28 cellular contexts compared by ENCODE assay signal in genomic region chr6:42162384-42162783, GRCh38. TPM values are rescaled to one million over a fixed set of nuclear protein-coding genes. Genes with fewer than 3 reads are reported as not detected.
A peak's percentile ranks its signal among the peaks of the same experiment; 100 is the strongest.
DNase-seq lines count a peak whose midpoint lies in the region; FAIRE-seq and TF ChIP-seq lines count a peak whose summit lies in the region.
"Had no signal": no experiment of that assay in that cellular context is flagged by ENCODE, and none has a peak within 500 bp of the region (broad histone marks: within the 10 kb centered on the region; RNA-seq: fewer than 3 reads in every experiment).

No MANE protein-coding gene starts in this region.

- intact Hi-C loops in sigmoid colon (cut with DNase I): no loop called here

- H3K4ac ChIP-seq in H1 (replicated peaks; ENCODE audit: insufficient read length, low read depth, low read length) (no peak overlapping the region), mesenchymal stem cell (ENCODE audit: low read depth in 1 of 2, low read length in 2 of 2) (peak overlapping the region; percentile 20 to 47)

- H3K9ac ChIP-seq in BLaER1 (peak overlapping the region; percentile 54; the same call in 1 of the 2 replicates), H1 (replicated peaks in 1 of 4; ENCODE audit: extremely low read depth in 1 of 4, low read depth in 3 of 4, low read length in 3 of 4) (no peak overlapping the region), mesenchymal stem cell (ENCODE audit: low read length) (no peak overlapping the region)
- H3K9ac ChIP-seq: SK-N-SH had no signal

- WGBS in H1 (ENCODE audit: extremely low coverage in 1 of 2, insufficient coverage in 1 of 2, insufficient read length in 1 of 2, insufficient replicate concordance in 2 of 2, low coverage in 1 of 2, low lambda C conversion rate in 2 of 2, missing lambda C conversion rate in 1 of 2), 2 experiments: 50% methylated on average over 6 of the region's 7 CpGs; no CpG with 5 or more reads in 1 of the 2 experiments
- 37% methylated on average over 7 of the region's 7 CpGs for WGBS in mesenchymal stem cell
- WGBS in sigmoid colon, 2 donors: 60 to 76% methylated on average over 7 of the region's 7 CpGs

- no peak overlapping the region for H2AK5ac ChIP-seq in H1 (ENCODE audit: low read depth, low read length)
- no peak overlapping the region for H2AK5ac ChIP-seq in mesenchymal stem cell (ENCODE audit: low read length, severe bottlenecking)

- H2AFZ ChIP-seq in H1 (ENCODE audit: low read length) (0 out of 2 replicates have a peak overlapping the region, but pooled peaks have one; percentile 8), mesenchymal stem cell (ENCODE audit: low read depth, low read length) (no peak overlapping the region)

- H3K18ac ChIP-seq in H1 (ENCODE audit: extremely low read depth, low read length): no peak overlapping the region
- no peak overlapping the region for H3K18ac ChIP-seq in mesenchymal stem cell (ENCODE audit: low read depth in 1 of 2, low read length in 2 of 2)

- H3K56ac ChIP-seq in H1 (replicated peaks; ENCODE audit: insufficient read length, low read depth, low read length): no peak overlapping the region

- CTCF ChIA-PET in H1 (lab: Charles Lee; ENCODE audit: partially characterized antibody): interaction anchor here (0.6 to 11.2 kb wide), 13 partner anchors 9 to 330 kb away, joined by 3 to 224 read pairs (median 4); partner anchors contain the start of gene C6orf132

- H3K14ac ChIP-seq in H1 (ENCODE audit: insufficient read length) (no peak overlapping the region), mesenchymal stem cell (ENCODE audit: low read length in 2 of 2) (no peak overlapping the region)

- H3K4me2 ChIP-seq in BLaER1 (peak overlapping the region; percentile 89), H1 (ENCODE audit: insufficient read depth in 1 of 2, low read depth in 2 of 2, low read length in 2 of 2) (no peak overlapping the region; a peak in 1 of 4 replicates), mesenchymal stem cell (ENCODE audit: low read length, poor library complexity, severe bottlenecking) (no peak overlapping the region)
- H3K4me2 ChIP-seq: SK-N-SH had no signal

- H3K4me1 ChIP-seq in BLaER1 (peaks cover 59% of the 10 kb centered on the region), H1 (replicated peaks in 1 of 4; ENCODE audit: control insufficient read depth in 3 of 4, insufficient read depth in 4 of 4, low read length in 3 of 4) (peaks cover 7 to 24% (median 11%) of the 10 kb centered on the region in 4 experiments), mesenchymal stem cell (ENCODE audit: control insufficient read depth, insufficient read depth, low read depth, low read length) (peaks cover 20% of the 10 kb centered on the region), SJCRH30 (peaks cover 3% of the 10 kb centered on the region), sigmoid colon (peaks cover 0 to 6% (median 2%) of the 10 kb centered on the region in 4 donors)
- H3K4me1 ChIP-seq: HAP-1 had no signal

- H3K23ac ChIP-seq in H1 (ENCODE audit: insufficient read length) (no peak overlapping the region), mesenchymal stem cell (ENCODE audit: low read length in 2 of 2) (no peak overlapping the region)

- H4K91ac ChIP-seq in H1 (replicated peaks; ENCODE audit: insufficient read length, low read length) (no peak overlapping the region), mesenchymal stem cell (ENCODE audit: low read length) (no peak overlapping the region)

- no peak overlapping the region for H4K8ac ChIP-seq in H1 (ENCODE audit: extremely low read depth, insufficient read depth, low read length)
- peak overlapping the region; percentile 67 for H4K8ac ChIP-seq in mesenchymal stem cell (ENCODE audit: low read length)

- no peak for FAIRE-seq in H1 (lab: Jason Lieb, UNC)
- FAIRE-seq: GM12891, HTR-8/SVneo had no signal

- H2BK20ac ChIP-seq in H1 (ENCODE audit: low read length): no peak overlapping the region

- peak overlapping the region; percentile 9; the same call in 1 of the 2 replicates for H2BK15ac ChIP-seq in H1 (ENCODE audit: low read length)
- no peak overlapping the region for H2BK15ac ChIP-seq in mesenchymal stem cell (ENCODE audit: low read depth, poor library complexity, severe bottlenecking)

- H2BK120ac ChIP-seq in H1 (replicated peaks; ENCODE audit: low read depth, low read length) (no peak overlapping the region), mesenchymal stem cell (ENCODE audit: low read depth, low read length) (no peak overlapping the region)

- DNase-seq in H7: peak; percentile 85
- no peak for DNase-seq in H1 (ENCODE audit: low read depth in 1 of 2, low spot score in 2 of 2)
- DNase-seq in mesenchymal stem cell: no peak
- no peak for DNase-seq in SJCRH30
- no peak for DNase-seq in NCI-H774 (lab: John Stamatoyannopoulos, UW)
- DNase-seq in SIG-M5 (lab: John Stamatoyannopoulos, UW): no peak
- DNase-seq in sigmoid colon: no peak
- DNase-seq: CD4-positive, alpha-beta T cell; COR-L47; DMS53; GF-D8; HFFc6; KBM-7; MG63; NCI-H1105 treated with DMSO at 0.1 percent for 48 hours; NCI-H146; NCI-H1930; NCI-H2107; NCI-H524; SHP77 treated with DMSO at 0.1 percent for 48 hours; SK-N-SH had no signal

- 0 out of 2 replicates have a peak overlapping the region, but pooled peaks have one; percentile 22 for H2BK12ac ChIP-seq in H1 (ENCODE audit: low read depth, low read length)
- peak overlapping the region in 1 of 2 experiments; percentile 33 for H2BK12ac ChIP-seq in mesenchymal stem cell (ENCODE audit: low read length in 2 of 2)

- TF ChIP-seq POLR2A in H1 (IDR thresholded peaks at IDR 0.05; ENCODE audit: control extremely low read depth in 1 of 2, low read depth in 2 of 2, low read length in 2 of 2): no peak
- no peak for TF ChIP-seq POLR2A in sigmoid colon (IDR thresholded peaks at IDR 0.05)

- H3K27ac ChIP-seq in BLaER1 (peak overlapping the region; percentile 79), H1 (ENCODE audit: low read depth, low read length) (no peak overlapping the region), mesenchymal stem cell (ENCODE audit: low read length, poor library complexity, severe bottlenecking) (no peak overlapping the region), SJCRH30 (no peak overlapping the region), sigmoid colon (no peak overlapping the region)
- H3K27ac ChIP-seq: RWPE1 had no signal

- H3K23me2 ChIP-seq in H1 (ENCODE audit: low read depth, low read length): no peaks in the 10 kb centered on the region

- no peaks in the 10 kb centered on the region for H3K36me3 ChIP-seq in BLaER1
- H3K36me3 ChIP-seq in H7 (replicated peaks; ENCODE audit: control insufficient read depth, insufficient read depth, low read length): no peaks in the 10 kb centered on the region
- no peaks in the 10 kb centered on the region for H3K36me3 ChIP-seq in H1 (ENCODE audit: control insufficient read depth in 2 of 4, insufficient read depth in 4 of 4, low read length in 3 of 4)
- H3K36me3 ChIP-seq in mesenchymal stem cell (ENCODE audit: control insufficient read depth in 1 of 2, insufficient read depth in 2 of 2, low read depth in 1 of 2, low read length in 2 of 2): no peaks in the 10 kb centered on the region
- H3K36me3 ChIP-seq in SJCRH30: no peaks in the 10 kb centered on the region
- H3K36me3 ChIP-seq in sigmoid colon: no peaks in the 10 kb centered on the region
- H3K36me3 ChIP-seq: HAP-1, MG63 had no signal

- H3K9me3 ChIP-seq in BLaER1 (no peaks in the 10 kb centered on the region), H1 (ENCODE audit: insufficient read depth in 2 of 2, low read depth in 1 of 2, low read length in 1 of 2) (no peaks in the 10 kb centered on the region), mesenchymal stem cell (ENCODE audit: control insufficient read depth, low read length) (no peaks in the 10 kb centered on the region), SJCRH30 (replicated peaks) (no peaks in the 10 kb centered on the region), sigmoid colon (no peaks in the 10 kb centered on the region)
- H3K9me3 ChIP-seq: HAP-1, MG63, SK-N-SH had no signal

- POLR2A ChIA-PET in H1 (lab: Charles Lee; ENCODE audit: partially characterized antibody): interaction anchor here (0.8 to 9.2 kb wide), 9 partner anchors 12 to 70 kb away, joined by 3 to 109 read pairs (median 4); partner anchors contain the start of gene C6orf132

- TF ChIP-seq CTCF in H1 (IDR thresholded peaks at IDR 0.05; ENCODE audit: control extremely low read depth in 1 of 3, insufficient read depth in 1 of 3, low read depth in 1 of 3, low read length in 3 of 3): no peak
- TF ChIP-seq CTCF in sigmoid colon (IDR thresholded peaks at IDR 0.05): no peak

- H4K5ac ChIP-seq in H1 (ENCODE audit: insufficient read length, low read depth, low read length): no peak overlapping the region

- H2BK5ac ChIP-seq in H1 (ENCODE audit: low read depth, low read length) (no peak overlapping the region), mesenchymal stem cell (ENCODE audit: low read depth, low read length, poor library complexity, severe bottlenecking) (no peak overlapping the region)

- TF ChIP-seq EP300 in H1 (IDR thresholded peaks at IDR 0.05; ENCODE audit: borderline replicate concordance in 1 of 2, low read depth in 2 of 2, low read length in 2 of 2): no peak
- no peak for TF ChIP-seq EP300 in sigmoid colon (IDR thresholded peaks at IDR 0.05)

- no peaks in the 10 kb centered on the region for H3K79me2 ChIP-seq in H1 (ENCODE audit: control insufficient read depth in 1 of 2, insufficient read depth in 2 of 2, low read length in 2 of 2)

- H3K4me3 ChIP-seq in BLaER1: peak overlapping the region; percentile 31; the same call in 1 of the 2 replicates
- no peak overlapping the region for H3K4me3 ChIP-seq in H7 (ENCODE audit: insufficient read depth, low read depth, low read length)
- no peak overlapping the region for H3K4me3 ChIP-seq in H1 (ENCODE audit: extremely low read depth in 1 of 4, insufficient read depth in 2 of 4, low read depth in 3 of 4, low read length in 4 of 4)
- no peak overlapping the region for H3K4me3 ChIP-seq in mesenchymal stem cell (ENCODE audit: insufficient read depth in 1 of 2, low read depth in 1 of 2, low read length in 2 of 2)
- no peak overlapping the region for H3K4me3 ChIP-seq in SJCRH30
- H3K4me3 ChIP-seq in sigmoid colon: no peak overlapping the region
- H3K4me3 ChIP-seq: HAP-1, MG63 had no signal

- H3K27me3 ChIP-seq in BLaER1 (no peaks in the 10 kb centered on the region), H7 (ENCODE audit: control insufficient read depth, insufficient read depth, low read length) (no peaks in the 10 kb centered on the region), H1 (replicated peaks in 1 of 4; ENCODE audit: control insufficient read depth in 3 of 4, extremely low read depth in 1 of 4, insufficient read depth in 3 of 4, low read length in 3 of 4) (no peaks in the 10 kb centered on the region; a peak in 1 of 7 replicates), mesenchymal stem cell (ENCODE audit: control insufficient read depth in 1 of 2, insufficient read depth in 1 of 2, low read length in 2 of 2) (peaks cover 0 to 5% of the 10 kb centered on the region in 2 experiments), SJCRH30 (no peaks in the 10 kb centered on the region; the same call in none of the 2 replicates), sigmoid colon (no peaks in the 10 kb centered on the region)
- H3K27me3 ChIP-seq: MG63 had no signal

- H3K79me1 ChIP-seq in H1 (ENCODE audit: low read depth, low read length) (no peaks in the 10 kb centered on the region), mesenchymal stem cell (replicated peaks; ENCODE audit: low read length, poor library complexity, severe bottlenecking) (no peaks in the 10 kb centered on the region)

- H4K20me1 ChIP-seq in BLaER1: no peaks in the 10 kb centered on the region
- H4K20me1 ChIP-seq in H1 (replicated peaks in 1 of 2; ENCODE audit: control insufficient read depth in 1 of 2, insufficient read depth in 2 of 2, low read length in 2 of 2): no peaks in the 10 kb centered on the region

- no peak for TF ChIP-seq RAD21 in H1 (IDR thresholded peaks at IDR 0.05 in 1 of 2, conservative IDR thresholded peaks at IDR 0.05 in 1 of 2; ENCODE audit: low read depth in 2 of 2, low read length in 2 of 2)

RNA-seq across cellular contexts. Expression of gene GUCA1A, which starts 10.8 kb away (rescaled TPM):
- 13.2 and 20.8 TPM in 2 replicates for total RNA-seq in H7 (2014; rRNA removed; shearing (Covaris generic))
- total RNA-seq in H1 (2021; fragmentation: NEBNext Ultra II Directional; extraction: Animal tissue kit (Norgen Biotek cat#: 25700)): 4.6 and 5.2 TPM in 2 replicates
- 23.4 and 24.6 TPM in 2 replicates for polyA plus RNA-seq in H1 (2011; rRNA removed)
- 18.1 TPM for polyA plus RNA-seq in H1 (2011; cell fraction: cytosol; rRNA removed)
- 11.5 TPM for polyA plus RNA-seq in H1 (2011; cell fraction: nucleus; rRNA removed)
- polyA plus RNA-seq in H1 (2012, experiment 1 of 2): 7.1 to 11.5 TPM (median 9.3 TPM) in 4 replicates
- 8.3 TPM for polyA plus RNA-seq in H1 (2012, experiment 2 of 2)
- polyA plus RNA-seq in H1 (2013, experiment 1 of 2): 3.1 TPM
- 3.5 TPM for polyA plus RNA-seq in H1 (2013, experiment 2 of 2)
- polyA minus RNA-seq in H1 (2011; rRNA and poly(A)+ RNA removed): 7.7 and 9.4 TPM in 2 replicates
- 2.9 TPM for polyA minus RNA-seq in H1 (2011; cell fraction: cytosol; rRNA and poly(A)+ RNA removed)
- 6.3 TPM for polyA minus RNA-seq in H1 (2011; cell fraction: nucleus; rRNA and poly(A)+ RNA removed)
- 0.19 TPM for polyA plus RNA-seq in mesenchymal stem cell (2013, experiment 1 of 2)
- 0.05 TPM for polyA plus RNA-seq in mesenchymal stem cell (2013, experiment 2 of 2)
- not detected in 2 replicates for total RNA-seq in SJCRH30 (2014; rRNA removed; shearing (Covaris generic))
- under 1 TPM in 1 of 4 donors, not detected in 3; 0.36 TPM for total RNA-seq in sigmoid colon
- polyA plus RNA-seq in sigmoid colon: under 1 TPM in 1 of 3 donors, not detected in 2; 0.15 TPM
- total RNA-seq: A172; CD4-positive, alpha-beta T cell; HFFc6; LHCN-M2 had no signal

RNA-seq across cellular contexts. Expression of gene C6orf132, which starts 20.0 kb away (rescaled TPM):
- 4.7 and 11.3 TPM in 2 replicates for total RNA-seq in H7 (2014; rRNA removed; shearing (Covaris generic))
- 62.2 and 64.0 TPM in 2 replicates for total RNA-seq in H1 (2021; fragmentation: NEBNext Ultra II Directional; extraction: Animal tissue kit (Norgen Biotek cat#: 25700))
- polyA plus RNA-seq in H1 (2011; rRNA removed) (31.5 and 33.8 TPM in 2 replicates), sigmoid colon (10 to 100 TPM; 38.5 to 91.3 (median 87.1) TPM)
- polyA plus RNA-seq in H1 (2011; cell fraction: cytosol; rRNA removed): 19.4 TPM
- 20.4 TPM for polyA plus RNA-seq in H1 (2011; cell fraction: nucleus; rRNA removed)
- polyA plus RNA-seq in H1 (2012, experiment 1 of 2): 43.4 to 53.5 TPM (median 48.5 TPM) in 4 replicates
- 48.0 TPM for polyA plus RNA-seq in H1 (2012, experiment 2 of 2)
- polyA plus RNA-seq in H1 (2013, experiment 1 of 2): 38.7 TPM
- polyA plus RNA-seq in H1 (2013, experiment 2 of 2): 37.7 TPM
- polyA minus RNA-seq in H1 (2011; rRNA and poly(A)+ RNA removed): 7.2 and 7.4 TPM in 2 replicates
- polyA minus RNA-seq in H1 (2011; cell fraction: cytosol; rRNA and poly(A)+ RNA removed): 24.7 TPM
- polyA minus RNA-seq in H1 (2011; cell fraction: nucleus; rRNA and poly(A)+ RNA removed): 17.3 TPM
- 2.1 TPM for polyA plus RNA-seq in mesenchymal stem cell (2013, experiment 1 of 2)
- 2.2 TPM for polyA plus RNA-seq in mesenchymal stem cell (2013, experiment 2 of 2)
- total RNA-seq in SJCRH30 (2014; rRNA removed; shearing (Covaris generic)): not detected in 2 replicates
- total RNA-seq in sigmoid colon: 1 to 10 TPM in 1 of 4 donors, under 1 TPM in 2, not detected in 1; 0.33 to 3.3 (median 0.71) TPM
- total RNA-seq: A172; CD4-positive, alpha-beta T cell had no signal
- polyA plus RNA-seq: SK-N-SH had no signal

RNA-seq across cellular contexts. Expression of gene GUCA1B, which starts 32.4 kb away (rescaled TPM):
- 0.45 and 0.55 TPM in 2 replicates for total RNA-seq in H7 (2014; rRNA removed; shearing (Covaris generic))
- 0.98 and 1.4 TPM in 2 replicates for total RNA-seq in H1 (2021; fragmentation: NEBNext Ultra II Directional; extraction: Animal tissue kit (Norgen Biotek cat#: 25700))
- polyA plus RNA-seq in H1 (2011; rRNA removed): 0.53 and 1.4 TPM in 2 replicates
- polyA plus RNA-seq in H1 (2011; cell fraction: cytosol; rRNA removed): 0.87 TPM
- 1.2 TPM for polyA plus RNA-seq in H1 (2011; cell fraction: nucleus; rRNA removed)
- polyA plus RNA-seq in H1 (2012, experiment 1 of 2): 1.3 to 2.4 TPM (median 2.3 TPM) in 4 replicates
- polyA plus RNA-seq in H1 (2012, experiment 2 of 2): not detected
- 0.26 TPM for polyA plus RNA-seq in H1 (2013, experiment 1 of 2)
- 0.26 TPM for polyA plus RNA-seq in H1 (2013, experiment 2 of 2)
- polyA minus RNA-seq in H1 (2011; rRNA and poly(A)+ RNA removed): 0.76 and 0.83 TPM in 2 replicates
- not detected for polyA minus RNA-seq in H1 (2011; cell fraction: cytosol; rRNA and poly(A)+ RNA removed)
- 0.60 TPM for polyA minus RNA-seq in H1 (2011; cell fraction: nucleus; rRNA and poly(A)+ RNA removed)
- 0.32 TPM for polyA plus RNA-seq in mesenchymal stem cell (2013, experiment 1 of 2)
- 0.29 TPM for polyA plus RNA-seq in mesenchymal stem cell (2013, experiment 2 of 2)
- total RNA-seq in SJCRH30 (2014; rRNA removed; shearing (Covaris generic)): 0.14 and 0.25 TPM in 2 replicates
- total RNA-seq in sigmoid colon: 1 to 10 TPM in 1 of 4 donors, under 1 TPM in 2, not detected in 1; 0.36 to 2.8 (median 0.82) TPM
- under 1 TPM in 1 of 3 donors, not detected in 2; 0.82 TPM for polyA plus RNA-seq in sigmoid colon
- total RNA-seq: A172 had no signal

RNA-seq across cellular contexts. Expression of gene MRPS10, which starts 55.3 kb away (rescaled TPM):
- total RNA-seq in H7 (2014; rRNA removed; shearing (Covaris generic)): 46.5 and 60.9 TPM in 2 replicates
- total RNA-seq in H1 (2021; fragmentation: NEBNext Ultra II Directional; extraction: Animal tissue kit (Norgen Biotek cat#: 25700)): 32.0 and 33.6 TPM in 2 replicates
- polyA plus RNA-seq in H1 (2011; rRNA removed): 13.2 and 20.5 TPM in 2 replicates
- 28.0 TPM for polyA plus RNA-seq in H1 (2011; cell fraction: cytosol; rRNA removed)
- polyA plus RNA-seq in H1 (2011; cell fraction: nucleus; rRNA removed): 5.8 TPM
- 17.5 to 26.9 TPM (median 19.3 TPM) in 4 replicates for polyA plus RNA-seq in H1 (2012, experiment 1 of 2)
- polyA plus RNA-seq in H1 (2012, experiment 2 of 2): 4.3 TPM
- 30.8 TPM for polyA plus RNA-seq in H1 (2013, experiment 1 of 2)
- polyA plus RNA-seq in H1 (2013, experiment 2 of 2): 33.4 TPM
- 10.7 and 13.1 TPM in 2 replicates for polyA minus RNA-seq in H1 (2011; rRNA and poly(A)+ RNA removed)
- 8.7 TPM for polyA minus RNA-seq in H1 (2011; cell fraction: cytosol; rRNA and poly(A)+ RNA removed)
- polyA minus RNA-seq in H1 (2011; cell fraction: nucleus; rRNA and poly(A)+ RNA removed): 9.8 TPM
- polyA plus RNA-seq in mesenchymal stem cell (2013, experiment 1 of 2): 39.7 TPM
- 41.1 TPM for polyA plus RNA-seq in mesenchymal stem cell (2013, experiment 2 of 2)
- 57.2 and 59.5 TPM in 2 replicates for total RNA-seq in SJCRH30 (2014; rRNA removed; shearing (Covaris generic))
- 10 to 100 TPM; 27.7 to 35.2 (median 32.8) TPM for total RNA-seq in sigmoid colon
- polyA plus RNA-seq in sigmoid colon: 10 to 100 TPM; 28.8 to 41.4 (median 33.0) TPM
